Comparison of ENCODE assay signal across 1 cellular context in the genomic region with DNA sequence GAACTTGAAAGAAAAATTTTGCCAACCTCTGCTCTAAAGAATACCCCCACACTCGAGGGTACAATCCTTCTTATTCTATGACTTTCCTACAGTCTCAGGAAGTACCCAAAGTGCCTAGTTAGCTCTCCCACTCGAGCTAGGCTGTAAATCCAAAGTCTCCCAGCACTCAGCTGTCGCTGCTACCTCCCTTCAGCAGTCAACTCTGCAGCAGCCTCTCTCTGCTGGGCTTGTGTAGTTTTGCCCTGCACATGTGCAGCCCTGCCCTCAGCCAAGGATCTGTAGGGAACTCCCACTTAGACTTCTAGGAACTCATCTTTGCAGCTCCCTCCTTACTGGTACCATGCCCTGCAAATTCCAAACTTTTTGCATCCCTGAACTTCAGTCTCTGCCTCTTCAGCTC.
TF ChIP-seq lines count a peak whose summit lies in the region.

No MANE protein-coding gene starts in this region.

TF ChIP-seq in HEK293, 187 proteins besides CTCF, POLR2A, EP300 and RAD21 (continued from another document):
- TF ChIP-seq, protein P1, sequence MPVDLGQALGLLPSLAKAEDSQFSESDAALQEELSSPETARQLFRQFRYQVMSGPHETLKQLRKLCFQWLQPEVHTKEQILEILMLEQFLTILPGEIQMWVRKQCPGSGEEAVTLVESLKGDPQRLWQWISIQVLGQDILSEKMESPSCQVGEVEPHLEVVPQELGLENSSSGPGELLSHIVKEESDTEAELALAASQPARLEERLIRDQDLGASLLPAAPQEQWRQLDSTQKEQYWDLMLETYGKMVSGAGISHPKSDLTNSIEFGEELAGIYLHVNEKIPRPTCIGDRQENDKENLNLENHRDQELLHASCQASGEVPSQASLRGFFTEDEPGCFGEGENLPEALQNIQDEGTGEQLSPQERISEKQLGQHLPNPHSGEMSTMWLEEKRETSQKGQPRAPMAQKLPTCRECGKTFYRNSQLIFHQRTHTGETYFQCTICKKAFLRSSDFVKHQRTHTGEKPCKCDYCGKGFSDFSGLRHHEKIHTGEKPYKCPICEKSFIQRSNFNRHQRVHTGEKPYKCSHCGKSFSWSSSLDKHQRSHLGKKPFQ (tag by site-specific recombination; IDR thresholded peaks at IDR 0.05): no peak
- TF ChIP-seq GLI2 (tag by site-specific recombination; IDR thresholded peaks at IDR 0.05; ENCODE audit: borderline replicate concordance, low read depth): no peak
- no peak for TF ChIP-seq ZNF514 (tag by site-specific recombination; IDR thresholded peaks at IDR 0.05)
- TF ChIP-seq, protein P2, sequence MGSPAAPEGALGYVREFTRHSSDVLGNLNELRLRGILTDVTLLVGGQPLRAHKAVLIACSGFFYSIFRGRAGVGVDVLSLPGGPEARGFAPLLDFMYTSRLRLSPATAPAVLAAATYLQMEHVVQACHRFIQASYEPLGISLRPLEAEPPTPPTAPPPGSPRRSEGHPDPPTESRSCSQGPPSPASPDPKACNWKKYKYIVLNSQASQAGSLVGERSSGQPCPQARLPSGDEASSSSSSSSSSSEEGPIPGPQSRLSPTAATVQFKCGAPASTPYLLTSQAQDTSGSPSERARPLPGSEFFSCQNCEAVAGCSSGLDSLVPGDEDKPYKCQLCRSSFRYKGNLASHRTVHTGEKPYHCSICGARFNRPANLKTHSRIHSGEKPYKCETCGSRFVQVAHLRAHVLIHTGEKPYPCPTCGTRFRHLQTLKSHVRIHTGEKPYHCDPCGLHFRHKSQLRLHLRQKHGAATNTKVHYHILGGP (tag by site-specific recombination; IDR thresholded peaks at IDR 0.05): peak; percentile 55; the same call in 1 of the 2 replicates
- no peak for TF ChIP-seq GLI4 (tag by site-specific recombination; IDR thresholded peaks at IDR 0.05)
- peak; percentile 21; the same call in 1 of the 2 replicates for TF ChIP-seq ZBTB17 (tag by site-specific recombination; IDR thresholded peaks at IDR 0.05)
TF ChIP-seq in HEK293: peak in this region for 3.
